In the genomic region with DNA sequence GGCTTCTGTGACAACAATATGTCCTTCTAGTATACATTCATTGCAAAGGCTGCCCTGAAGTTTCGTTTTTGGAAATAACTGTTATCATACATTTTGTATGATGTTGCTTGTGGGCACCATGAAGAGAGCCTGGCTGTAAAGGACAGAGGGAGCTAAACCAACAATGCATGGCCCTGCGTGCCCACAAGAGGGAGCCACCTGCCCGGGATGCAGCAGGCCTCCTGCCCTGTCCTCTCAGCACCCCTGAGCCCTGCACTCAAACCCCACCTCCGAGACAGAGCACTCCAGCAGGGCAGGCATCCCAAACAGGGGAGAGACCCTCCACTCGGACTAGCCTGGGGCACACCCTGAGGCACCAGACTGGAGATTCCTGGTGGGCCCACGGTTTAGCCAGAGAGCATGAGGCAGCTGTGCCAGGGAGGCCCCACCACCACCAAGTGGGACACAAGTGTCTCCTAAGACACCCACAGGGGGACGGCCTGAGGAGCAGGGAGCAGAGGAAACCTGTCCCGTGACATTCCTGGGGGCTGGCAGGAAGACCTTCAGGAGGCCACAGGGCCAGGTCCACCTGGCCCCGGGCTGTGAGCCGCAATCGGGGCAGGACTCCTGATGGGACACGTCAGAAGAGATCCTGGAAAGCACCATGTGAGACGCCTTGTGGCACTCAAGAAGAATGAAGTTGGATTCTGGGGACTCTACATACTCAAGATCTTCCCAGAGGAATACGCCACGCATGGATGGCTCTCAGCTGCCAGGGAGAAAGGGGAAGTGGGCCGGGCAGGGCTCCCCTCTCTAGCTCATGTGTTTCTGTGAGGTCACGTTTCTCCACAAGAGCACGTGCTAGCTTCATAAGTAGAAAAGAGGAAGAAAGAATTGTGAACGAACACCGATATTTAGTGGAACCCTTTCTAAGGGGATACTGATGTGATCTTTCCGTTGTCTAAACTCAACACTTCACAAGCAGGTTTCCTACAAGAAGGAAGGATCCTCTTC, we compare ENCODE assay signal across 8 cellular contexts. TPM values are rescaled to one million over a fixed set of nuclear protein-coding genes. Genes with fewer than 3 reads are reported as not detected.
DNase-seq lines count a peak whose midpoint lies in the region; ATAC-seq, FAIRE-seq and TF ChIP-seq lines count a peak whose summit lies in the region.
"Not testable (repeated sequence)": the region's sequence is repeated elsewhere in the genome, so short reads cannot be mapped to it uniquely, and the experiment has no call there.

No MANE protein-coding gene starts in this region.

- not testable (repeated sequence) for H4K20me1 ChIP-seq in PC-3 (ENCODE audit: low read length)

- H3K27me3 ChIP-seq in CD4-positive, CD25-positive, alpha-beta regulatory T cell (ENCODE audit: control insufficient read depth, insufficient read depth, low read length); PC-3 (ENCODE audit: low read length); adrenal gland; pancreas: not testable (repeated sequence)

- peak in 2 of 3 donors; percentile 7 to 33 for DNase-seq in CD4-positive, CD25-positive, alpha-beta regulatory T cell
- DNase-seq in PC-3 = not testable (repeated sequence)
- peak; percentile 18 to 20 for DNase-seq in activated CD8-positive, alpha-beta memory T cell treated with anti-CD3 and anti-CD28 coated beads for 1 hour (ENCODE audit: extremely low read depth in 1 of 2, low read depth in 1 of 2)
- DNase-seq in adrenal gland (peak in 6 of 7 donors; percentile 42 to 61 (median 56)), left cardiac atrium (peak; percentile 30), pancreas (peak in 3 of 6 donors; percentile 55 to 66 (median 61))
- DNase-seq in stimulated activated CD8-positive, alpha-beta memory T cell treated with anti-CD3 and anti-CD28 coated beads, Interleukin-4, amount 100 ng/mL, for 24 hours (ENCODE audit: low read depth) = peak; percentile 43

- CTCF ChIA-PET in PC-3 (lab: Charles Lee) = not testable (repeated sequence)

- H3K9me2 ChIP-seq in PC-3 (replicated peaks; ENCODE audit: low read length) = not testable (repeated sequence)

- H3K4me3 Mint-ChIP-seq in CD4-positive, CD25-positive, alpha-beta regulatory T cell = not testable (repeated sequence)

- not testable (repeated sequence) for H3K4me3 ChIP-seq in CD4-positive, CD25-positive, alpha-beta regulatory T cell (ENCODE audit: low read depth, low read length); PC-3 (ENCODE audit: low read length); adrenal gland; pancreas

- H3K27ac ChIP-seq in CD4-positive, CD25-positive, alpha-beta regulatory T cell (ENCODE audit: insufficient read depth, low read length, poor library complexity, severe bottlenecking); PC-3 (ENCODE audit: low read length); adrenal gland; pancreas: not testable (repeated sequence)

- H3K79me2 ChIP-seq in PC-3 (ENCODE audit: low read length) = not testable (repeated sequence)

- not testable (repeated sequence) for H3K27me3 Mint-ChIP-seq in CD4-positive, CD25-positive, alpha-beta regulatory T cell

- H3K36me3 ChIP-seq in CD4-positive, CD25-positive, alpha-beta regulatory T cell (ENCODE audit: control insufficient read depth, insufficient read depth, low read length); PC-3 (ENCODE audit: low read depth, low read length); adrenal gland (replicated peaks in 1 of 2); pancreas: not testable (repeated sequence)

- H3F3A ChIP-seq in PC-3 (ENCODE audit: low read length, unreplicated experiment) = not testable (repeated sequence)

- H3K27ac Mint-ChIP-seq in CD4-positive, CD25-positive, alpha-beta regulatory T cell = not testable (repeated sequence)

- not testable (repeated sequence) for TF ChIP-seq POLR2A in adrenal gland (IDR thresholded peaks at IDR 0.05)

- not testable (repeated sequence) for H2AFZ ChIP-seq in PC-3 (ENCODE audit: low read length)

- ATAC-seq in CD4-positive, CD25-positive, alpha-beta regulatory T cell (ENCODE audit: low read depth in 2 of 2) = peak; percentile 71 to 90
- ATAC-seq in GM19452 (IDR thresholded peaks at IDR 0.05; ENCODE audit: unreplicated experiment) = peak; percentile 58
- peak; percentile 64 for ATAC-seq in PC-3
- ATAC-seq in left cardiac atrium = peak; percentile 79 to 82
- peak; percentile 66 to 93 (median 88) for ATAC-seq in pancreas

- not testable (repeated sequence) for H3K9me3 ChIP-seq in CD4-positive, CD25-positive, alpha-beta regulatory T cell (ENCODE audit: control insufficient read depth in 2 of 2, low read length in 2 of 2); PC-3 (ENCODE audit: low read length); adrenal gland (replicated peaks in 1 of 3); pancreas

- TF ChIP-seq CTCF in PC-3 (conservative IDR thresholded peaks at IDR 0.05; ENCODE audit: low read depth, low read length) = not testable (repeated sequence)
- peak in 1 of 6 experiments; percentile 21 for TF ChIP-seq CTCF in adrenal gland (IDR thresholded peaks at IDR 0.05)
- TF ChIP-seq CTCF in pancreas (IDR thresholded peaks at IDR 0.05) = peak in 1 of 4 donors; percentile 16

- 64 to 100% (median 71%) methylated on average over 2 to 10 of the region's 21 CpGs; no CpG with 5 or more reads in 1 of the 4 donors for WGBS in adrenal gland, 4 donors
- 70 to 73% methylated on average over 7 to 8 of the region's 21 CpGs for WGBS in pancreas, 2 donors

- H3K4me1 ChIP-seq in CD4-positive, CD25-positive, alpha-beta regulatory T cell (ENCODE audit: control insufficient read depth, insufficient read depth, low read length, poor library complexity, severe bottlenecking); PC-3 (ENCODE audit: insufficient read depth, low read length); adrenal gland (replicated peaks in 1 of 2); pancreas: not testable (repeated sequence)

- intact Hi-C loops in PC-3 (cut with micrococcal nuclease); adrenal gland (cut with DNase I); left cardiac atrium (cut with DNase I); pancreas (cut with DNase I): not testable (repeated sequence)

- not testable (repeated sequence) for H3K4me2 ChIP-seq in PC-3 (ENCODE audit: low read length)

- FAIRE-seq in pancreas (lab: Jason Lieb, UNC) = not testable (repeated sequence)

- H3K36me3 Mint-ChIP-seq in CD4-positive, CD25-positive, alpha-beta regulatory T cell = not testable (repeated sequence)

- not testable (repeated sequence) for H3K9ac ChIP-seq in PC-3 (ENCODE audit: low read length)

- not testable (repeated sequence) for BruUV-seq in PC-3 (replicated peaks; lab: Mats Ljungman, UMichigan)

- H3K4me1 Mint-ChIP-seq in CD4-positive, CD25-positive, alpha-beta regulatory T cell = not testable (repeated sequence)

- POLR2A ChIA-PET in PC-3 (lab: Charles Lee; ENCODE audit: unreplicated experiment) = not testable (repeated sequence)

- H3K9me3 Mint-ChIP-seq in CD4-positive, CD25-positive, alpha-beta regulatory T cell = not testable (repeated sequence)

RNA-seq across cellular contexts. Expression of a gene that starts 43.0 kb away (rescaled TPM):
- 24.1 TPM for total RNA-seq in CD4-positive, CD25-positive, alpha-beta regulatory T cell
- polyA plus RNA-seq in CD4-positive, CD25-positive, alpha-beta regulatory T cell = 10 to 100 TPM; 17.5 to 26.4 (median 21.9) TPM
- 52.2 and 62.1 TPM in 2 replicates for total RNA-seq in PC-3 (2014; rRNA removed)
- 10 to 100 TPM; 14.0 to 81.5 (median 18.9) TPM for total RNA-seq in adrenal gland
- polyA plus RNA-seq in adrenal gland = 10 to 100 TPM; 11.0 to 21.8 (median 13.4) TPM
- total RNA-seq in left cardiac atrium = 10 to 100 TPM; 11.6 to 15.2 TPM
- total RNA-seq in pancreas = 1 to 10 TPM; 4.5 to 8.9 (median 6.7) TPM
- 1 to 10 TPM; 6.3 to 7.7 TPM for polyA plus RNA-seq in pancreas
